ENCODE assay signal across 8 cellular contexts in the genomic region with DNA sequence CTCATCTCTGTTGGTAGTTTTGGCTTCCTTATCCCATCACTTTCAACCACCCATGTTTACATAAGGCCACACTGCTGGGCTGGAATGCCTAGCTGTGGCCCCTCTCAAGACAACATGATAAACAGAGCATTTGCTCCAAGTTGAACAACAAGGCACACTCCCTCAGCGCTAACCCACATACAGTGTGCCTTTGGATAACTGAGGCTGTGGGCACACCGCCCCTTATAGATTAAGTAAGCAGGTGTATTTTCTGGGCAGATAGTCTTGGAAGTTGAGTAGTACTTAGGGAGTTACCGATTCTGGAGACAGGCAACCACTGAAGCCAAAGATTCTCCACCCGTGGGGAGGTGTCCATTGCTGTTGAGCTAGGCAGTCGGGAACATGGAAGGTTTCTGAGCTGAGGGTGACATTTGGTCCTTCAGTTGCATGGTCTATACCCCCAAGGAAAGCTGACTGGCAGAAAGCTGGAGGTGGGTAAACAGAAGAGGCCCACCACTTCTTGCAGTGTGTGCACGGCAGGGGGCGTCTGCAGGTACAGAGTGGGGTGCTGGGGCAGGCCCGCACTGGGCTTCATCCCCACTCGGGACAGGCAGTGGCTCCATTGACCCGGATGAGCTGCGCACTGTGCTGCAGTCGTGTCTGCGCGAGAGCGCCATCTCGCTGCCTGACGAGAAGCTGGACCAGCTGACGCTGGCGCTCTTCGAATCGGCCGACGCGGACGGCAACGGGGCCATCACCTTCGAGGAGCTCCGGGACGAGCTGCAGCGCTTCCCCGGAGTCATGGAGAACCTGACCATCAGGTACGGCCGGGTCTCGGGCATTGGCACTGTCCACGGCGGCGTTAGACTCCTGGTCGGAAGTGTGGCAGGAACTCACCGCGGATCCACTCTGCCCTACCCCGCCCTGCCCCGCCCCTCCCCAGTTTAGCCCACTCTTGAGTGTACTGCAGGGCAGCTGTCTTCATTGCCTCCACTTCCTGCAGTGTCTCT. TPM values are rescaled to one million over a fixed set of nuclear protein-coding genes. Genes with fewer than 3 reads are reported as not detected.
DNase-seq lines count a peak whose midpoint lies in the region; ATAC-seq and TF ChIP-seq lines count a peak whose summit lies in the region.

No MANE protein-coding gene starts in this region.

- peaks cover 10% of the 10 kb centered on the region for H3K4me1 Mint-ChIP-seq in WTC11

- peak overlapping the region; percentile 46 for H3K4me3 ChIP-seq in HEK293 (ENCODE audit: low read depth, low read length)
- H3K4me3 ChIP-seq in effector memory CD4-positive, alpha-beta T cell (ENCODE audit: insufficient read depth, low read depth, low read length, poor library complexity, severe bottlenecking) = peak overlapping the region; percentile 12
- H3K4me3 ChIP-seq in subcutaneous abdominal adipose tissue (ENCODE audit: low read depth in 1 of 5, low read length in 5 of 5) = peak overlapping the region in 4 of 5 donors; percentile 45 to 67 (median 58)

- POLR2A ChIA-PET in HEK293 (lab: Yijun Ruan, JAX) = interaction anchor here (0.6 to 1.0 kb wide), 2 partner anchors 27 to 106 kb away, joined by 3 to 6 read pairs; no protein-coding TSS in a partner anchor
- POLR2A ChIA-PET in WTC11 (lab: Charles Lee) = no interaction called here

- peaks cover 18% of the 10 kb centered on the region for H3K27me3 Mint-ChIP-seq in WTC11 (ENCODE audit: low read depth)

- peak; percentile 34 for DNase-seq in AG08395 (ENCODE audit: low spot score)
- peak; percentile 81 for DNase-seq in WTC11 (ENCODE audit: low spot score)
- DNase-seq in effector memory CD4-positive, alpha-beta T cell = no peak
- peak; percentile 44 to 47 for DNase-seq in lung microvascular endothelial cell (ENCODE audit: low read depth in 2 of 2)
- DNase-seq in NCI-H128 (lab: John Stamatoyannopoulos, UW; ENCODE audit: unreplicated experiment) = no peak
- DNase-seq in NCI-H1092 (lab: John Stamatoyannopoulos, UW) = no peak

- no peaks in the 10 kb centered on the region for H3K36me3 Mint-ChIP-seq in WTC11

- CTCF ChIA-PET in HEK293 (lab: Yijun Ruan, JAX) (interaction anchor here (0.5 to 3.2 kb wide), 40 partner anchors 9 to 1520 kb away, joined by 3 to 34 read pairs (median 4); no protein-coding TSS in a partner anchor), WTC11 (lab: Charles Lee) (interaction anchor here (0.5 to 2.5 kb wide), 110 partner anchors 8 to 753 kb away, joined by 3 to 57 read pairs (median 4); partner anchors contain the start of genes ANP32A, FEM1B, GLCE and KIF23)

- peak overlapping the region; percentile 58 for H3K4me3 Mint-ChIP-seq in WTC11

- TF ChIP-seq CTCF in HEK293 (tag by site-specific recombination; IDR thresholded peaks at IDR 0.05) (peak; percentile 98), WTC11 (IDR thresholded peaks at IDR 0.05) (0 out of 2 replicates have a peak, but pooled peaks have one; percentile 32)

- H3K4me1 ChIP-seq in HEK293 (ENCODE audit: control insufficient read depth, insufficient read depth, low read length) (no peaks in the 10 kb centered on the region), subcutaneous abdominal adipose tissue (ENCODE audit: control insufficient read depth in 5 of 5, insufficient read depth in 5 of 5, low read length in 5 of 5) (peaks cover 0 to 10% (median 9%) of the 10 kb centered on the region in 5 donors)
- H3K4me1 ChIP-seq in effector memory CD4-positive, alpha-beta T cell (ENCODE audit: control insufficient read depth, insufficient read depth, low read length, poor library complexity, severe bottlenecking) = no peaks in the 10 kb centered on the region

- peak; percentile 93 for ATAC-seq in WTC11

- no peak overlapping the region for H3K27ac ChIP-seq in HEK293 (ENCODE audit: extremely low read depth, low read depth, low read length)
- H3K27ac ChIP-seq in effector memory CD4-positive, alpha-beta T cell (ENCODE audit: insufficient read depth, low read length, poor library complexity, severe bottlenecking) = no peak overlapping the region
- H3K27ac ChIP-seq in subcutaneous abdominal adipose tissue (ENCODE audit: low read depth, low read length) = no peak overlapping the region

- H3K9me3 ChIP-seq in HEK293 (ENCODE audit: control insufficient read depth, insufficient read depth, low read depth, low read length) (no peaks in the 10 kb centered on the region), subcutaneous abdominal adipose tissue (ENCODE audit: control insufficient read depth in 5 of 5, low read length in 5 of 5) (no peaks in the 10 kb centered on the region)
- no peaks in the 10 kb centered on the region for H3K9me3 ChIP-seq in effector memory CD4-positive, alpha-beta T cell (ENCODE audit: control insufficient read depth, low read length)

- H3K27me3 ChIP-seq in effector memory CD4-positive, alpha-beta T cell (replicated peaks; ENCODE audit: control insufficient read depth, insufficient read depth, low read length, poor library complexity, severe bottlenecking) = no peaks in the 10 kb centered on the region
- H3K27me3 ChIP-seq in subcutaneous abdominal adipose tissue (ENCODE audit: control insufficient read depth in 5 of 5, insufficient read depth in 4 of 5, low read length in 5 of 5) = peaks cover 0 to 11% (median 5%) of the 10 kb centered on the region in 5 donors

- H3K36me3 ChIP-seq in HEK293 (ENCODE audit: control insufficient read depth in 2 of 2, insufficient read depth in 1 of 2, low read length in 2 of 2) = no peaks in the 10 kb centered on the region
- no peaks in the 10 kb centered on the region for H3K36me3 ChIP-seq in effector memory CD4-positive, alpha-beta T cell (ENCODE audit: control insufficient read depth, insufficient read depth, low read length)
- no peaks in the 10 kb centered on the region for H3K36me3 ChIP-seq in subcutaneous abdominal adipose tissue (ENCODE audit: control insufficient read depth in 5 of 5, insufficient read depth in 5 of 5, low read length in 5 of 5)

- no peak overlapping the region for H3K27ac Mint-ChIP-seq in WTC11

- peak overlapping the region in 2 of 5 donors; percentile 6 to 32 for H3K9ac ChIP-seq in subcutaneous abdominal adipose tissue (ENCODE audit: low read length in 5 of 5)

- H3K9me3 Mint-ChIP-seq in WTC11 = no peaks in the 10 kb centered on the region

TF ChIP-seq in HEK293, 187 proteins besides CTCF, POLR2A, EP300 and RAD21 (continues in another document):
- TF ChIP-seq ZNF274 (IDR thresholded peaks at IDR 0.05; ENCODE audit: low read length) (no peak), ZNF274 (tag by site-specific recombination; IDR thresholded peaks at IDR 0.05; ENCODE audit: borderline replicate concordance) (no peak), ZNF600 (tag by site-specific recombination; IDR thresholded peaks at IDR 0.05) (peak; percentile 93), ZNF10 (tag by site-specific recombination; IDR thresholded peaks at IDR 0.05) (peak; percentile 29; the same call in 1 of the 2 replicates), ZNF501 (tag by site-specific recombination; IDR thresholded peaks at IDR 0.05) (peak; percentile 70)
- TF ChIP-seq, protein P1, sequence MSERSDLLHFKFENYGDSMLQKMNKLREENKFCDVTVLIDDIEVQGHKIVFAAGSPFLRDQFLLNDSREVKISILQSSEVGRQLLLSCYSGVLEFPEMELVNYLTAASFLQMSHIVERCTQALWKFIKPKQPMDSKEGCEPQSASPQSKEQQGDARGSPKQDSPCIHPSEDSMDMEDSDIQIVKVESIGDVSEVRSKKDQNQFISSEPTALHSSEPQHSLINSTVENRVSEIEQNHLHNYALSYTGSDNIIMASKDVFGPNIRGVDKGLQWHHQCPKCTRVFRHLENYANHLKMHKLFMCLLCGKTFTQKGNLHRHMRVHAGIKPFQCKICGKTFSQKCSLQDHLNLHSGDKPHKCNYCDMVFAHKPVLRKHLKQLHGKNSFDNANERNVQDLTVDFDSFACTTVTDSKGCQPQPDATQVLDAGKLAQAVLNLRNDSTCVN (tag by site-specific recombination; optimal IDR thresholded peaks at IDR 0.05) = peak; percentile 50

TF ChIP-seq in WTC11, 78 proteins besides CTCF, POLR2A, EP300 and RAD21 (continues in another document):
- TF ChIP-seq ATF2 (CRISPR knock-in tag; IDR thresholded peaks at IDR 0.05; ENCODE audit: borderline replicate concordance, low read depth) = no peak
- TF ChIP-seq ATF1 (CRISPR knock-in tag; IDR thresholded peaks at IDR 0.05) = 0 out of 2 replicates have a peak, but pooled peaks have one; percentile 26
- TF ChIP-seq, protein P2, sequence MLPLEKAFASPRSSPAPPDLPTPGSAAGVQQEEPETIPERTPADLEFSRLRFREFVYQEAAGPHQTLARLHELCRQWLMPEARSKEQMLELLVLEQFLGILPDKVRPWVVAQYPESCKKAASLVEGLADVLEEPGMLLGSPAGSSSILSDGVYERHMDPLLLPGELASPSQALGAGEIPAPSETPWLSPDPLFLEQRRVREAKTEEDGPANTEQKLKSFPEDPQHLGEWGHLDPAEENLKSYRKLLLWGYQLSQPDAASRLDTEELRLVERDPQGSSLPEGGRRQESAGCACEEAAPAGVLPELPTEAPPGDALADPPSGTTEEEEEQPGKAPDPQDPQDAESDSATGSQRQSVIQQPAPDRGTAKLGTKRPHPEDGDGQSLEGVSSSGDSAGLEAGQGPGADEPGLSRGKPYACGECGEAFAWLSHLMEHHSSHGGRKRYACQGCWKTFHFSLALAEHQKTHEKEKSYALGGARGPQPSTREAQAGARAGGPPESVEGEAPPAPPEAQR (CRISPR knock-in tag; IDR thresholded peaks at IDR 0.05) = no peak
- TF ChIP-seq ZNF121 (CRISPR knock-in tag; IDR thresholded peaks at IDR 0.05) = peak; percentile 67; the same call in 1 of the 2 replicates
- TF ChIP-seq GABPB1 (CRISPR knock-in tag; IDR thresholded peaks at IDR 0.05) = no peak

RNA-seq across cellular contexts. Expression of gene NOX5, which starts 16.8 kb away (rescaled TPM):
- total RNA-seq in WTC11 (2021) (not detected in 3 replicates), lung microvascular endothelial cell (under 0.01 TPM in 1 of 2 replicates, not detected in the other)

Comparison
In these comparisons a context has a peak if more than half of its experiments do, and no peak if none do; other contexts are left out.
1. DNase-seq: peak in AG08395 (single experiment), WTC11 (single experiment) and lung microvascular endothelial cell (2 of 2); none in effector memory CD4-positive, alpha-beta T cell (0 of 3), NCI-H128 (single experiment) and NCI-H1092 (single experiment).
2. Peak in every context shown above with its lines, with median percentiles within 50 percentile points of each other: H3K4me3 ChIP-seq.